ENCODE assay signal across 8 cellular contexts in genomic region chr2:61471905-61472805, GRCh38. TPM values are rescaled to one million over a fixed set of nuclear protein-coding genes. Genes with fewer than 3 reads are reported as not detected.
A peak's percentile ranks its signal among the peaks of the same experiment; 100 is the strongest.
DNase-seq lines count a peak whose midpoint lies in the region; ATAC-seq and TF ChIP-seq lines count a peak whose summit lies in the region.

No MANE protein-coding gene starts in this region.

- no peak for TF ChIP-seq POLR2A in erythroblast (IDR thresholded peaks at IDR 0.05; ENCODE audit: low read length)

- H3K36me3 Mint-ChIP-seq in activated B cell treated with CpG ODN at 0.5 μM for 24 hours (ENCODE audit: low read depth), result peaks cover 39% of the 10 kb centered on the region
- H3K36me3 Mint-ChIP-seq in natural killer cell treated with Interleukin-12 subunit alpha and Interleukin-12 subunit beta and Interleukin-15 and Interleukin-18, amount 100 ng/mL, for 72 hours, result peaks cover 5% of the 10 kb centered on the region

- H3K9me3 Mint-ChIP-seq in activated B cell treated with CpG ODN at 0.5 μM for 24 hours, result no peaks in the 10 kb centered on the region
- no peaks in the 10 kb centered on the region for H3K9me3 Mint-ChIP-seq in natural killer cell treated with Interleukin-12 subunit alpha and Interleukin-12 subunit beta and Interleukin-15 and Interleukin-18, amount 100 ng/mL, for 72 hours

- peak overlapping the region; percentile 95 for H3K27ac Mint-ChIP-seq in activated B cell treated with CpG ODN at 0.5 μM for 24 hours
- peak overlapping the region; percentile 90 to 95 for H3K27ac Mint-ChIP-seq in natural killer cell treated with Interleukin-12 subunit alpha and Interleukin-12 subunit beta and Interleukin-15 and Interleukin-18, amount 100 ng/mL, for 72 hours

- ATAC-seq in activated B cell treated with CpG ODN at 0.5 μM for 24 hours (ENCODE audit: low read depth) (peak; percentile 4), GM19328 (IDR thresholded peaks at IDR 0.05; ENCODE audit: unreplicated experiment) (no peak), GM21390 (IDR thresholded peaks at IDR 0.05; ENCODE audit: unreplicated experiment) (no peak)
- no peak for ATAC-seq in natural killer cell treated with Interleukin-12 subunit alpha and Interleukin-12 subunit beta and Interleukin-15 and Interleukin-18, amount 100 ng/mL, for 72 hours

- intact Hi-C loops in activated B cell treated with CpG ODN at 0.5 μM for 24 hours (cut with micrococcal nuclease), result loop anchor here (1.0 to 5.0 kb wide), 9 partner anchors 9 to 590 kb away; partner anchors contain the start of genes CCT4, PEX13, PUS10 and REL

- peaks cover 35% of the 10 kb centered on the region for H3K4me1 Mint-ChIP-seq in activated B cell treated with CpG ODN at 0.5 μM for 24 hours
- H3K4me1 Mint-ChIP-seq in natural killer cell treated with Interleukin-12 subunit alpha and Interleukin-12 subunit beta and Interleukin-15 and Interleukin-18, amount 100 ng/mL, for 72 hours (ENCODE audit: low read depth in 2 of 2), result peaks cover 14 to 24% of the 10 kb centered on the region in 2 donors

- H3K4me3 Mint-ChIP-seq in activated B cell treated with CpG ODN at 0.5 μM for 24 hours, result peak overlapping the region; percentile 95
- peak overlapping the region; percentile 87 for H3K4me3 Mint-ChIP-seq in natural killer cell treated with Interleukin-12 subunit alpha and Interleukin-12 subunit beta and Interleukin-15 and Interleukin-18, amount 100 ng/mL, for 72 hours

- DNase-seq in activated CD4-positive, CD25-positive, alpha-beta regulatory T cell treated with anti-CD3 and anti-CD28 coated beads, Interleukin-2, amount 50 U/mL, for 16 hours (ENCODE audit: low read depth, low spot score), result peak; percentile 9
- DNase-seq in activated CD4-positive, CD25-positive, alpha-beta regulatory T cell (lab: John Stamatoyannopoulos, UW), result no peak
- DNase-seq in HuH-7.5 (ENCODE audit: low spot score) (peak; percentile 22), activated B cell treated with CpG ODN at 0.5 μM for 24 hours (no peak), erythroblast (lab: John Stamatoyannopoulos, UW) (peak; percentile 74 to 78)
- no peak for DNase-seq in natural killer cell treated with Interleukin-12 subunit alpha and Interleukin-12 subunit beta and Interleukin-15 and Interleukin-18, amount 100 ng/mL, for 72 hours (ENCODE audit: low spot score)

- POLR2A ChIA-PET in activated B cell treated with CpG ODN at 0.5 μM for 24 hours (lab: Charles Lee), result interaction anchor here (0.5 to 3.7 kb wide), 8 partner anchors 8 to 295 kb away, joined by 3 to 26 read pairs (median 5); partner anchors contain the start of gene XPO1

- no peak for TF ChIP-seq CTCF in activated B cell treated with CpG ODN at 0.5 μM for 24 hours (IDR thresholded peaks at IDR 0.05)

- CTCF ChIA-PET in activated B cell treated with CpG ODN at 0.5 μM for 24 hours (lab: Charles Lee), result interaction anchor here (6.2 kb wide), 1 partner anchor 46 kb away, joined by 27 read pairs; no protein-coding TSS in a partner anchor

- H3K27me3 Mint-ChIP-seq in activated B cell treated with CpG ODN at 0.5 μM for 24 hours, result no peaks in the 10 kb centered on the region
- no peaks in the 10 kb centered on the region for H3K27me3 Mint-ChIP-seq in natural killer cell treated with Interleukin-12 subunit alpha and Interleukin-12 subunit beta and Interleukin-15 and Interleukin-18, amount 100 ng/mL, for 72 hours

RNA-seq across cellular contexts. Expression of gene USP34, which starts 1.3 kb away (rescaled TPM):
- 142 and 176 TPM in 2 replicates for total RNA-seq in activated B cell treated with CpG ODN at 0.5 μM for 24 hours
- total RNA-seq in natural killer cell treated with Interleukin-12 subunit alpha and Interleukin-12 subunit beta and Interleukin-15 and Interleukin-18, amount 100 ng/mL, for 72 hours, result 100 to 1,000 TPM in 1 of 2 donors, 10 to 100 TPM in 1; 92.3 to 125 TPM

Comparison
In these comparisons a context has a peak if more than half of its experiments do, and no peak if none do; other contexts are left out.
1. DNase-seq: peak in activated CD4-positive, CD25-positive, alpha-beta regulatory T cell treated with anti-CD3 and anti-CD28 coated beads, Interleukin-2, amount 50 U/mL, for 16 hours (single experiment), HuH-7.5 (single experiment) and erythroblast (2 of 2); none in activated CD4-positive, CD25-positive, alpha-beta regulatory T cell (0 of 4), activated B cell treated with CpG ODN at 0.5 μM for 24 hours (single experiment) and natural killer cell treated with Interleukin-12 subunit alpha and Interleukin-12 subunit beta and Interleukin-15 and Interleukin-18, amount 100 ng/mL, for 72 hours (single experiment).